ENCODE assay signal across 1 cellular context in genomic region chr21:32569261-32570230, GRCh38.
TF ChIP-seq lines count a peak whose summit lies in the region.

No MANE protein-coding gene starts in this region.

TF ChIP-seq in GM12878, 131 proteins besides CTCF, POLR2A, EP300 and RAD21 (continued from another document and continues in another):
- no peak for TF ChIP-seq ZNF384 (IDR thresholded peaks at IDR 0.05; ENCODE audit: borderline replicate concordance, low read depth, low read length)
- no peak for TF ChIP-seq NR2C2 (IDR thresholded peaks at IDR 0.05; ENCODE audit: borderline replicate concordance, control insufficient read depth, insufficient read length, low read depth)
- TF ChIP-seq ZNF622 (IDR thresholded peaks at IDR 0.05), result no peak
- no peak for TF ChIP-seq BACH1 (IDR thresholded peaks at IDR 0.05; ENCODE audit: borderline replicate concordance)
- TF ChIP-seq IRF4 (IDR thresholded peaks at IDR 0.05; ENCODE audit: low read depth, low read length), result 0 out of 2 replicates have a peak, but pooled peaks have one; percentile 25
- no peak for TF ChIP-seq HDGF (IDR thresholded peaks at IDR 0.05)
- TF ChIP-seq MXI1 (IDR thresholded peaks at IDR 0.05; ENCODE audit: low read depth, low read length), result no peak
- no peak for TF ChIP-seq MTA3 (IDR thresholded peaks at IDR 0.05; ENCODE audit: borderline replicate concordance, low read length)
- TF ChIP-seq HDAC6 (IDR thresholded peaks at IDR 0.05; ENCODE audit: unreplicated experiment), result peak; percentile 49
- no peak for TF ChIP-seq HCFC1 (IDR thresholded peaks at IDR 0.05; ENCODE audit: low read length)
- no peak for TF ChIP-seq CEBPB (IDR thresholded peaks at IDR 0.05; ENCODE audit: borderline replicate concordance in 1 of 2, low read depth in 2 of 2, low read length in 2 of 2)
- no peak for TF ChIP-seq ZNF274 (IDR thresholded peaks at IDR 0.05; ENCODE audit: insufficient read depth, insufficient read length)
- no peak for TF ChIP-seq ZBTB4 (CRISPR knock-in tag; IDR thresholded peaks at IDR 0.05)
- no peak for TF ChIP-seq ZNF217 (IDR thresholded peaks at IDR 0.05)
- 0 out of 2 replicates have a peak, but pooled peaks have one; percentile 27 for TF ChIP-seq GATAD2B (conservative IDR thresholded peaks at IDR 0.05; ENCODE audit: low read depth)
- TF ChIP-seq, protein P1, sequence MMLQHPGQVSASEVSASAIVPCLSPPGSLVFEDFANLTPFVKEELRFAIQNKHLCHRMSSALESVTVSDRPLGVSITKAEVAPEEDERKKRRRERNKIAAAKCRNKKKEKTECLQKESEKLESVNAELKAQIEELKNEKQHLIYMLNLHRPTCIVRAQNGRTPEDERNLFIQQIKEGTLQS (IDR thresholded peaks at IDR 0.05; ENCODE audit: borderline replicate concordance, extremely low read depth, low read depth, low read length), result no peak
- no peak for TF ChIP-seq PAX8 (IDR thresholded peaks at IDR 0.05)
- no peak for TF ChIP-seq KAT2A (conservative IDR thresholded peaks at IDR 0.05; ENCODE audit: control insufficient read depth, low read depth, low read length)
- TF ChIP-seq, protein P2, sequence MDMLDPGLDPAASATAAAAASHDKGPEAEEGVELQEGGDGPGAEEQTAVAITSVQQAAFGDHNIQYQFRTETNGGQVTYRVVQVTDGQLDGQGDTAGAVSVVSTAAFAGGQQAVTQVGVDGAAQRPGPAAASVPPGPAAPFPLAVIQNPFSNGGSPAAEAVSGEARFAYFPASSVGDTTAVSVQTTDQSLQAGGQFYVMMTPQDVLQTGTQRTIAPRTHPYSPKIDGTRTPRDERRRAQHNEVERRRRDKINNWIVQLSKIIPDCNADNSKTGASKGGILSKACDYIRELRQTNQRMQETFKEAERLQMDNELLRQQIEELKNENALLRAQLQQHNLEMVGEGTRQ (IDR thresholded peaks at IDR 0.05; ENCODE audit: borderline replicate concordance, low read depth, low read length), result no peak
- no peak for TF ChIP-seq ZBTB33 (IDR thresholded peaks at IDR 0.05)
- TF ChIP-seq ZBED1 (IDR thresholded peaks at IDR 0.05; ENCODE audit: borderline replicate concordance), result no peak
- no peak for TF ChIP-seq STAT1 (conservative IDR thresholded peaks at IDR 0.05)
- TF ChIP-seq MLLT1 (IDR thresholded peaks at IDR 0.05), result no peak
- no peak for TF ChIP-seq FOXM1 (IDR thresholded peaks at IDR 0.05; ENCODE audit: low read depth, low read length)
- TF ChIP-seq, protein P3, sequence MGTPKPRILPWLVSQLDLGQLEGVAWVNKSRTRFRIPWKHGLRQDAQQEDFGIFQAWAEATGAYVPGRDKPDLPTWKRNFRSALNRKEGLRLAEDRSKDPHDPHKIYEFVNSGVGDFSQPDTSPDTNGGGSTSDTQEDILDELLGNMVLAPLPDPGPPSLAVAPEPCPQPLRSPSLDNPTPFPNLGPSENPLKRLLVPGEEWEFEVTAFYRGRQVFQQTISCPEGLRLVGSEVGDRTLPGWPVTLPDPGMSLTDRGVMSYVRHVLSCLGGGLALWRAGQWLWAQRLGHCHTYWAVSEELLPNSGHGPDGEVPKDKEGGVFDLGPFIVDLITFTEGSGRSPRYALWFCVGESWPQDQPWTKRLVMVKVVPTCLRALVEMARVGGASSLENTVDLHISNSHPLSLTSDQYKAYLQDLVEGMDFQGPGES (IDR thresholded peaks at IDR 0.05), result no peak
- TF ChIP-seq CHD1 (IDR thresholded peaks at IDR 0.05; ENCODE audit: low read depth, low read length), result no peak
- TF ChIP-seq NFXL1 (IDR thresholded peaks at IDR 0.05; ENCODE audit: borderline replicate concordance), result no peak
- TF ChIP-seq JUNB (IDR thresholded peaks at IDR 0.05), result no peak
- TF ChIP-seq GABPA (IDR thresholded peaks at IDR 0.05; ENCODE audit: low read depth), result no peak
- TF ChIP-seq RFX5 (IDR thresholded peaks at IDR 0.05; ENCODE audit: low read depth, low read length), result no peak
- TF ChIP-seq SUZ12 (IDR thresholded peaks at IDR 0.05; ENCODE audit: unreplicated experiment), result no peak
- peak; percentile 52 for TF ChIP-seq SMC3 (IDR thresholded peaks at IDR 0.05; ENCODE audit: borderline replicate concordance, low read length)
- 0 out of 2 replicates have a peak, but pooled peaks have one; percentile 24 for TF ChIP-seq SPI1 (IDR thresholded peaks at IDR 0.05; ENCODE audit: borderline replicate concordance, insufficient read depth, low read depth, low read length)
- no peak for TF ChIP-seq NKRF (conservative IDR thresholded peaks at IDR 0.05)
- no peak for TF ChIP-seq CBX5 (IDR thresholded peaks at IDR 0.05; ENCODE audit: low read depth)
- TF ChIP-seq SUPT20H (IDR thresholded peaks at IDR 0.05; ENCODE audit: borderline replicate concordance, control insufficient read depth, low read depth, low read length), result no peak
- TF ChIP-seq, protein P4, sequence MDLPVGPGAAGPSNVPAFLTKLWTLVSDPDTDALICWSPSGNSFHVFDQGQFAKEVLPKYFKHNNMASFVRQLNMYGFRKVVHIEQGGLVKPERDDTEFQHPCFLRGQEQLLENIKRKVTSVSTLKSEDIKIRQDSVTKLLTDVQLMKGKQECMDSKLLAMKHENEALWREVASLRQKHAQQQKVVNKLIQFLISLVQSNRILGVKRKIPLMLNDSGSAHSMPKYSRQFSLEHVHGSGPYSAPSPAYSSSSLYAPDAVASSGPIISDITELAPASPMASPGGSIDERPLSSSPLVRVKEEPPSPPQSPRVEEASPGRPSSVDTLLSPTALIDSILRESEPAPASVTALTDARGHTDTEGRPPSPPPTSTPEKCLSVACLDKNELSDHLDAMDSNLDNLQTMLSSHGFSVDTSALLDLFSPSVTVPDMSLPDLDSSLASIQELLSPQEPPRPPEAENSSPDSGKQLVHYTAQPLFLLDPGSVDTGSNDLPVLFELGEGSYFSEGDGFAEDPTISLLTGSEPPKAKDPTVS (IDR thresholded peaks at IDR 0.05; ENCODE audit: low read depth, low read length), result no peak
- TF ChIP-seq MTA2 (IDR thresholded peaks at IDR 0.05; ENCODE audit: low read depth), result no peak
- no peak for TF ChIP-seq TAF1 (IDR thresholded peaks at IDR 0.05; ENCODE audit: borderline replicate concordance, low read depth, low read length)
- no peak for TF ChIP-seq POLR2AphosphoS2 (IDR thresholded peaks at IDR 0.05; ENCODE audit: low read depth, low read length)
- no peak for TF ChIP-seq ETV6 (conservative IDR thresholded peaks at IDR 0.05 in 1 of 2, IDR thresholded peaks at IDR 0.05 in 1 of 2; ENCODE audit: borderline replicate concordance in 1 of 2, low read depth in 1 of 2)
- no peak for TF ChIP-seq CUX1 (IDR thresholded peaks at IDR 0.05; ENCODE audit: insufficient replicate concordance, low read depth, low read length)
- TF ChIP-seq ESRRA (IDR thresholded peaks at IDR 0.05; ENCODE audit: low read length), result no peak
- TF ChIP-seq PBX3 (IDR thresholded peaks at IDR 0.05; ENCODE audit: insufficient replicate concordance, low read depth, low read length), result no peak
- no peak for TF ChIP-seq RAD51 (IDR thresholded peaks at IDR 0.05)
